ENCODE assay signal across 8 cellular contexts in genomic region chr16:67968440-67969285, GRCh38.
DNase-seq lines count a peak whose midpoint lies in the region; ATAC-seq lines count a peak whose summit lies in the region.

TSS of gene SLC12A4 (minus strand) at chr16:67968637. CDS start at chr16:67968553, 84 bp downstream.

- peak; percentile 64 for ATAC-seq in HG02973 (IDR thresholded peaks at IDR 0.05; ENCODE audit: unreplicated experiment)

- DNase-seq in NCI-H1436 (lab: John Stamatoyannopoulos, UW) (peak; percentile 77), NCI-H1436 treated with DMSO at 0.1 percent for 48 hours (lab: John Stamatoyannopoulos, UW) (no peak), NCI-H774 (lab: John Stamatoyannopoulos, UW) (peak; percentile 28), medulla oblongata (ENCODE audit: extremely low spot score) (peak; percentile 81)
- DNase-seq in activated CD8-positive, alpha-beta memory T cell treated with anti-CD3 and anti-CD28 coated beads for 24 hours: peak; percentile 96
- peak; percentile 87 for DNase-seq in effector CD8-positive, alpha-beta T cell (lab: John Stamatoyannopoulos, UW)
- peak; percentile 66 for DNase-seq in stimulated activated CD8-positive, alpha-beta memory T cell treated with anti-CD3 and anti-CD28 coated beads, Interleukin-12 subunit alpha, Interleukin-12 subunit beta, amount 100 ng/mL, for 1 hour (ENCODE audit: low read depth)
